ENCODE assay signal across 23 cellular contexts in the genomic region with DNA sequence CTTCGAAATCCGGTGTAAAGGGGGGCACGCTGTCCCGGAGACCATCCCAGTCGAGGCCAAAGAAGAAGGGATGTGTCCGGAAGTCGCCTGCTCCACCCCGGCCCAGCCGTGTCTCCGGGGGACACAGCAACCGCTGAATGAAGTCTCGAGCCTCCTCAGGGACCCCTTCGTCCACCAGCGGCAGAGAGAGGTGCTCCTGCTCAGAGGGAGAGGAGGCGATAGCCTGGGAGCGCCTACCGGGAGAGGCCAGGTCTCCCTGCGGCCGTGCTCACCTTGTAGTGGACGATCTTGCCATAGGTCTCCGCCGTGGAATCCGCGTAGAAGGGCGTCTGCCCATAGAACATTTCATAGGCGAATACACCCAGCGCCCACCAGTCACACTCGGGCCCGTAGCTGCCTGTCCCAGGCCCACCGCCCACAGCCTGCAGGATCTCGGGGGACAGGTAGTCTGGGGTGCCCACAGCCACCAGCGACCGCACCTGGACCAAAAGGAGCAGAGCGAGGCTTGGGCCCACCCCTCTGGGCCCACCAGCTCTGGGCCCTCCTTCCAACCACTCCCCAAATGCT. TPM values are rescaled to one million over a fixed set of nuclear protein-coding genes. Genes with fewer than 3 reads are reported as not detected.
"Had no signal": no experiment of that assay in that cellular context is flagged by ENCODE, and none has a peak within 500 bp of the region (broad histone marks: within the 10 kb centered on the region; RNA-seq: fewer than 3 reads in every experiment).

No MANE protein-coding gene starts in this region.

- H3K27ac ChIP-seq: epithelial cell of prostate, esophagus squamous epithelium, left lung, lower lobe of right lung, neutrophil, right atrium auricular region had no signal

- H3K36me3 ChIP-seq: neutrophil had no signal

- H3K4me3 ChIP-seq: esophagus squamous epithelium, left lung, lower lobe of right lung, right atrium auricular region had no signal

- DNase-seq: cortex of kidney; effector memory CD8-positive, alpha-beta T cell; esophagus squamous epithelium; foreskin fibroblast; immature natural killer cell; lower lobe of right lung; natural killer cell; small intestine; stimulated activated CD4-positive, alpha-beta T cell treated with anti-CD3 and anti-CD28 coated beads, Interleukin-12 subunit alpha, Interleukin-12 subunit beta, amount 100 ng/mL, for 4 hours; stimulated activated naive CD4-positive, alpha-beta T cell; stomach; trophoblast cell had no signal

- H3K9me3 ChIP-seq: esophagus squamous epithelium, left lung, lower lobe of right lung, neutrophil, right atrium auricular region, stomach had no signal

- ATAC-seq: effector memory CD8-positive, alpha-beta T cell; left lung; lower lobe of right lung; natural killer cell had no signal

- H3K27me3 ChIP-seq: esophagus squamous epithelium, right atrium auricular region had no signal

- FAIRE-seq: keratinocyte, small intestine had no signal

RNA-seq across cellular contexts. Expression of gene RSPH6A, which starts 37.6 kb away (rescaled TPM):
- total RNA-seq: posterior vena cava, right atrium auricular region, urinary bladder had no signal
- polyA plus RNA-seq: immature natural killer cell, keratinocyte, stomach, urinary bladder had no signal

RNA-seq across cellular contexts. Expression of gene MEIOSIN, which starts 44.2 kb away (rescaled TPM):
- total RNA-seq: esophagus squamous epithelium, left lung, lower lobe of right lung, mesothelial cell of epicardium, mucosa of gallbladder, myocyte, natural killer cell, osteoblast, posterior vena cava, stomach, urinary bladder had no signal
- polyA plus RNA-seq: immature natural killer cell, keratinocyte, small intestine, stomach, urinary bladder had no signal
